14 cellular contexts compared by ENCODE assay signal in the genomic region with DNA sequence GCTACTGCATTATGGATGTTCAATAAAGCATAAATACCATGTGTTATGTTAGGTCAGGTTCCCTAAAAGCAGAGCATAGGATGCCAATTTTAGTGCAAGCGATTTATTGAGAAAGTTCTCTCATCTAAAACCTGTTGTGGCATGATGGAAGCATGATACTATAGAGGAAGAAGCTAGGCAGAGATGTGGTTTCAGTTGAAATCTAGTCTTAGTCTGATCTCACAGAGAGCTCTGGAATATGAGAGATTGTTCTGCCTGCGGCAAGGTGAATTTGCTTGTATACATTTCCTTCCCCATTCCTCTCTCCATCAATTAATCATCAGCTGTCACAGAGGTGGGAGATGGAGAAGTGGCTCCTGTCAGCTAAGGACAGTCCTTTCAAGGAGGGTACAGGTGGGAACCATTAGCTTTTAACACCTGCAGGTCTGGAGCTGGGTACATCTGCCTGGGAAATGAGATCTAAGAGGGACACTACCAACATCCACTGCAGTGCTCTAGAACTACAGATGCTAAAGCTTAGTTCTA.
DNase-seq lines count a peak whose midpoint lies in the region.
"Had no signal": no experiment of that assay in that cellular context is flagged by ENCODE, and none has a peak within 500 bp of the region (broad histone marks: within the 10 kb centered on the region; RNA-seq: fewer than 3 reads in every experiment).

No MANE protein-coding gene starts in this region.

- DNase-seq in HPDE6-E6E7 (ENCODE audit: extremely low spot score): peak; percentile 42
- peak; percentile 2 for DNase-seq in NCI-H1105 treated with DMSO at 0.1 percent for 48 hours (lab: John Stamatoyannopoulos, UW)
- peak; percentile 81 for DNase-seq in NCI-H526 treated with DMSO at 0.1 percent for 48 hours (lab: John Stamatoyannopoulos, UW)
- peak; percentile 59 for DNase-seq in epithelial cell of prostate (ENCODE audit: low read depth, low spot score)
- no peak for DNase-seq in foreskin melanocyte
- DNase-seq in NCI-H2196 (lab: John Stamatoyannopoulos, UW; ENCODE audit: unreplicated experiment): no peak
- DNase-seq in activated CD4-positive, alpha-beta T cell treated with anti-CD3 and anti-CD28 coated beads for 48 hours: no peak
- DNase-seq: CD8-positive, alpha-beta memory T cell; DMS 273 treated with DMSO at 0.1 percent for 48 hours; Kasumi-1; NCI-H1694 treated with DMSO at 0.1 percent for 48 hours; NCI-H2227 treated with DMSO at 0.1 percent for 48 hours; NCI-H82; SJCRH30 had no signal

- H3K27ac ChIP-seq in epithelial cell of prostate: peak overlapping the region; percentile 68
- H3K27ac ChIP-seq: SJCRH30 had no signal

Comparison
In these comparisons a context has a peak if more than half of its experiments do, and no peak if none do; other contexts are left out.
1. DNase-seq: peak in HPDE6-E6E7 (single experiment), NCI-H1105 treated with DMSO at 0.1 percent for 48 hours (single experiment), NCI-H526 treated with DMSO at 0.1 percent for 48 hours (single experiment) and epithelial cell of prostate (single experiment); none in foreskin melanocyte (single experiment), NCI-H2196 (single experiment) and activated CD4-positive, alpha-beta T cell treated with anti-CD3 and anti-CD28 coated beads for 48 hours (single experiment).